ENCODE assay signal across 1 cellular context in genomic region chr9:124331580-124331979, GRCh38.
TF ChIP-seq lines count a peak whose summit lies in the region.

No MANE protein-coding gene starts in this region.

TF ChIP-seq in GM12878, 131 proteins besides CTCF, POLR2A, EP300 and RAD21:
- TF ChIP-seq POLR2AphosphoS5 (IDR thresholded peaks at IDR 0.05; ENCODE audit: low read length) (0 out of 2 replicates have a peak, but pooled peaks have one; percentile 7), REST (IDR thresholded peaks at IDR 0.05; ENCODE audit: low read depth, low read length) (no peak)
